Comparison of ENCODE assay signal across 9 cellular contexts in genomic region chr7:44631458-44632115, GRCh38. TPM values are rescaled to one million over a fixed set of nuclear protein-coding genes. Genes with fewer than 3 reads are reported as not detected.
DNase-seq lines count a peak whose midpoint lies in the region; ATAC-seq, FAIRE-seq and TF ChIP-seq lines count a peak whose summit lies in the region.
"Had no signal": no experiment of that assay in that cellular context is flagged by ENCODE, and none has a peak within 500 bp of the region (broad histone marks: within the 10 kb centered on the region; RNA-seq: fewer than 3 reads in every experiment).

No MANE protein-coding gene starts in this region.

- H4K20me1 ChIP-seq in OCI-LY1 (ENCODE audit: insufficient read depth, low read length) = no peaks in the 10 kb centered on the region

- H3K9me2 ChIP-seq in OCI-LY1 (ENCODE audit: low read depth, low read length) = no peaks in the 10 kb centered on the region

- H2AFZ ChIP-seq in OCI-LY1 (ENCODE audit: low read length) = no peak overlapping the region

- H3K79me2 ChIP-seq in OCI-LY1 (ENCODE audit: insufficient read depth, low read length) = no peaks in the 10 kb centered on the region

- H3K9ac ChIP-seq in OCI-LY1 (ENCODE audit: low read length) (peak overlapping the region; percentile 49; the same call in 1 of the 2 replicates), colonic mucosa (ENCODE audit: low read depth in 2 of 2, low read length in 2 of 2) (peak overlapping the region; percentile 14 to 30)

- H3F3A ChIP-seq in OCI-LY1 (ENCODE audit: insufficient read depth, low read length) = no peaks in the 10 kb centered on the region

- H3K9me3 ChIP-seq in OCI-LY1 (ENCODE audit: low read length) (no peaks in the 10 kb centered on the region), colonic mucosa (no peaks in the 10 kb centered on the region), neutrophil (no peaks in the 10 kb centered on the region), pancreas (no peaks in the 10 kb centered on the region), WERI-Rb-1 (ENCODE audit: severe bottlenecking) (no peaks in the 10 kb centered on the region)

- FAIRE-seq in pancreas (lab: Jason Lieb, UNC) = no peak

- peak overlapping the region; percentile 60; the same call in 1 of the 2 replicates for H3K4me2 ChIP-seq in OCI-LY1 (ENCODE audit: low read length)

- no peak for TF ChIP-seq CTCF in HL-60 (IDR thresholded peaks at IDR 0.05; ENCODE audit: insufficient read depth, low read length)
- TF ChIP-seq CTCF in OCI-LY1 (IDR thresholded peaks at IDR 0.05; ENCODE audit: low read length) = no peak
- TF ChIP-seq CTCF in colonic mucosa (IDR thresholded peaks at IDR 0.05) = no peak
- TF ChIP-seq CTCF in neutrophil (IDR thresholded peaks at IDR 0.05) = no peak
- no peak for TF ChIP-seq CTCF in pancreas (IDR thresholded peaks at IDR 0.05)
- no peak for TF ChIP-seq CTCF in WERI-Rb-1 (IDR thresholded peaks at IDR 0.05; ENCODE audit: low read depth, low read length)

- no peaks in the 10 kb centered on the region for H3K27me3 ChIP-seq in HL-60 (ENCODE audit: insufficient read depth, poor library complexity, severe bottlenecking)
- H3K27me3 ChIP-seq in OCI-LY1 (ENCODE audit: insufficient read depth, low read length) = no peaks in the 10 kb centered on the region
- no peaks in the 10 kb centered on the region for H3K27me3 ChIP-seq in colonic mucosa
- no peaks in the 10 kb centered on the region for H3K27me3 ChIP-seq in neutrophil
- no peaks in the 10 kb centered on the region for H3K27me3 ChIP-seq in pancreas
- no peaks in the 10 kb centered on the region for H3K27me3 ChIP-seq in WERI-Rb-1 (ENCODE audit: insufficient read depth, low read depth, severe bottlenecking)

- WGBS in pancreas, 2 donors = 58 to 63% methylated on average over 6 of the region's 6 CpGs

- intact Hi-C loops in colonic mucosa (cut with DNase I) (no loop called here), pancreas (cut with DNase I) (no loop called here)

- DNase-seq in HL-60 (ENCODE audit: low read depth in 1 of 2, low spot score in 1 of 2) (peak in 1 of 2 experiments; percentile 62), colonic mucosa (no peak), pancreas (no peak), WERI-Rb-1 (no peak), NCI-H146 treated with DMSO at 0.1 percent for 48 hours (lab: John Stamatoyannopoulos, UW; ENCODE audit: unreplicated experiment) (no peak)
- DNase-seq in stimulated activated CD4-positive, alpha-beta T cell treated with anti-CD3 and anti-CD28 coated beads, Interleukin-4, amount 100 ng/mL, for 1 hour = no peak

- no peak for ATAC-seq in pancreas
- ATAC-seq: HCT116 had no signal

- peaks cover 9% of the 10 kb centered on the region for H3K36me3 ChIP-seq in OCI-LY1 (ENCODE audit: insufficient read depth, low read length)
- H3K36me3 ChIP-seq in colonic mucosa = no peaks in the 10 kb centered on the region
- peaks cover 8% of the 10 kb centered on the region for H3K36me3 ChIP-seq in neutrophil
- no peaks in the 10 kb centered on the region for H3K36me3 ChIP-seq in pancreas
- H3K36me3 ChIP-seq in WERI-Rb-1 = peaks cover 17% of the 10 kb centered on the region

- H3K4me1 ChIP-seq in OCI-LY1 (ENCODE audit: insufficient read depth, low read length, severe bottlenecking) (peaks cover 59% of the 10 kb centered on the region), colonic mucosa (peaks cover 40% of the 10 kb centered on the region), neutrophil (ENCODE audit: control insufficient read depth in 1 of 2, insufficient read depth in 1 of 2, low read depth in 1 of 2, low read length in 1 of 2) (peaks cover 81 to 84% of the 10 kb centered on the region in 2 experiments), pancreas (peaks cover 25 to 44% (median 31%) of the 10 kb centered on the region in 3 donors)

- H3K4me3 ChIP-seq in HL-60 (replicated peaks; ENCODE audit: insufficient read depth, low read length) (no peak overlapping the region), OCI-LY1 (ENCODE audit: low read depth, low read length, poor library complexity, severe bottlenecking) (no peak overlapping the region), colonic mucosa (no peak overlapping the region), neutrophil (ENCODE audit: low read depth in 1 of 2, low read length in 1 of 2) (peak overlapping the region; percentile 36 to 56), pancreas (no peak overlapping the region), WERI-Rb-1 (ENCODE audit: low read depth, low read length) (no peak overlapping the region)

- peak overlapping the region; percentile 53 for H3K27ac ChIP-seq in HL-60 (replicated peaks)
- H3K27ac ChIP-seq in OCI-LY1 (ENCODE audit: low read depth, low read length, poor library complexity, severe bottlenecking) = peak overlapping the region; percentile 95
- peak overlapping the region; percentile 53 for H3K27ac ChIP-seq in colonic mucosa
- H3K27ac ChIP-seq in neutrophil = peak overlapping the region; percentile 96
- peak overlapping the region in 2 of 4 donors; percentile 10 to 27 for H3K27ac ChIP-seq in pancreas
- H3K27ac ChIP-seq in WERI-Rb-1 = no peak overlapping the region

RNA-seq across cellular contexts. Expression of gene OGDH, which starts 25.2 kb away (rescaled TPM):
- total RNA-seq in colonic mucosa = 100 to 1,000 TPM; 142 to 164 TPM
- total RNA-seq in pancreas = 10 to 100 TPM; 24.5 to 49.2 (median 33.7) TPM
- 10 to 100 TPM; 18.4 to 19.3 TPM for polyA plus RNA-seq in pancreas

RNA-seq across cellular contexts. Expression of gene TMED4, which starts 49.6 kb away (rescaled TPM):
- total RNA-seq in colonic mucosa (10 to 100 TPM; 81.7 to 96.9 TPM), pancreas (10 to 100 TPM; 38.2 to 53.0 (median 47.0) TPM)
- 10 to 100 TPM; 32.3 to 55.9 TPM for polyA plus RNA-seq in pancreas

RNA-seq across cellular contexts. Expression of gene DDX56, which starts 57.9 kb away (rescaled TPM):
- 10 to 100 TPM; 41.1 to 90.6 TPM for total RNA-seq in colonic mucosa
- 10 to 100 TPM; 23.0 to 36.6 (median 27.3) TPM for total RNA-seq in pancreas
- polyA plus RNA-seq in pancreas = 100 to 1,000 TPM; 107 to 114 TPM

Comparison
In these comparisons a context has a peak if more than half of its experiments do, and no peak if none do; other contexts are left out.
1. H3K4me3 ChIP-seq: peak in neutrophil (2 of 2); none in HL-60 (single experiment), OCI-LY1 (single experiment), colonic mucosa (single experiment), pancreas (0 of 4) and WERI-Rb-1 (single experiment).